In genomic region chr2:27663160-27663462, GRCh38 we compare ENCODE assay signal across 8 cellular contexts. TPM values are rescaled to one million over a fixed set of nuclear protein-coding genes. Genes with fewer than 3 reads are reported as not detected.
DNase-seq lines count a peak whose midpoint lies in the region; ATAC-seq and TF ChIP-seq lines count a peak whose summit lies in the region.

No MANE protein-coding gene starts in this region.

- BruUV-seq in Caco-2 (replicated peaks; lab: Mats Ljungman, UMichigan) = no TSS peak

- DNase-seq in Caco-2 (no peak), left ventricle myocardium superior (peak; percentile 81), MV-4-11 (lab: John Stamatoyannopoulos, UW) (no peak), inferior parietal cortex (ENCODE audit: extremely low spot score) (no peak)
- no peak for DNase-seq in activated CD4-positive, alpha-beta memory T cell treated with anti-CD3 and anti-CD28 coated beads for 36 hours
- no peak for DNase-seq in stimulated activated naive CD4-positive, alpha-beta T cell treated with Interleukin-2 at 50 U/mL for 16 hours (lab: John Stamatoyannopoulos, UW)

- H3K27ac ChIP-seq in skin epidermis = peak overlapping the region; percentile 23 to 96 (median 89)

- no peaks in the 10 kb centered on the region for H3K27me3 ChIP-seq in Caco-2 (replicated peaks; ENCODE audit: control insufficient read depth, insufficient read depth, low read length)

- POLR2A ChIA-PET in Caco-2 (lab: Charles Lee) = interaction anchor here (0.7 to 1.8 kb wide), 5 partner anchors 14 to 414 kb away, joined by 3 to 11 read pairs (median 3); no protein-coding TSS in a partner anchor
- POLR2A ChIA-PET in activated CD4-positive, alpha-beta memory T cell treated with anti-CD3 and anti-CD28 coated beads for 36 hours (lab: Charles Lee) = interaction anchor here (0.8 to 3.5 kb wide), 7 partner anchors 8 to 294 kb away, joined by 3 to 21 read pairs (median 4); partner anchors contain the start of genes CCDC121, GPN1 and PPM1G

- H3K36me3 ChIP-seq in Caco-2 (ENCODE audit: control insufficient read depth, insufficient read depth, low read length) = peaks cover 4% of the 10 kb centered on the region; the same call in 1 of the 2 replicates

- H3K4me3 ChIP-seq in Caco-2 (ENCODE audit: low read depth, low read length) (peak overlapping the region; percentile 60), skin epidermis (peak overlapping the region; percentile 61 to 93 (median 69))

- H3K4me3 Mint-ChIP-seq in Caco-2 (ENCODE audit: unreplicated experiment) = peak overlapping the region; percentile 99
- H3K4me3 Mint-ChIP-seq in activated CD4-positive, alpha-beta memory T cell treated with anti-CD3 and anti-CD28 coated beads for 36 hours = peak overlapping the region; percentile 99

- peak; percentile 52 for ATAC-seq in HG02840 (IDR thresholded peaks at IDR 0.05; ENCODE audit: low FRiP score, unreplicated experiment)
- peak; percentile 91 for ATAC-seq in left ventricle myocardium superior

- H3K27ac Mint-ChIP-seq in Caco-2 (ENCODE audit: unreplicated experiment) = peak overlapping the region; percentile 100
- peak overlapping the region; percentile 100 for H3K27ac Mint-ChIP-seq in activated CD4-positive, alpha-beta memory T cell treated with anti-CD3 and anti-CD28 coated beads for 36 hours

- no peak for TF ChIP-seq CTCF in Caco-2 (IDR thresholded peaks at IDR 0.05; ENCODE audit: insufficient read depth in 1 of 2, low read depth in 1 of 2, low read length in 1 of 2, severe bottlenecking in 1 of 2, unreplicated experiment in 1 of 2)

- peaks cover 14% of the 10 kb centered on the region for H3K4me1 Mint-ChIP-seq in Caco-2 (ENCODE audit: low read depth, unreplicated experiment)
- H3K4me1 Mint-ChIP-seq in activated CD4-positive, alpha-beta memory T cell treated with anti-CD3 and anti-CD28 coated beads for 36 hours (ENCODE audit: low read depth) = peaks cover 50% of the 10 kb centered on the region

- peaks cover 6% of the 10 kb centered on the region; the same call in 1 of the 2 replicates for H3K4me1 ChIP-seq in Caco-2

- no peaks in the 10 kb centered on the region for H3K9me3 Mint-ChIP-seq in Caco-2 (ENCODE audit: unreplicated experiment)
- H3K9me3 Mint-ChIP-seq in activated CD4-positive, alpha-beta memory T cell treated with anti-CD3 and anti-CD28 coated beads for 36 hours = no peaks in the 10 kb centered on the region

- H3K27me3 Mint-ChIP-seq in Caco-2 (ENCODE audit: insufficient read depth, unreplicated experiment) = no peaks in the 10 kb centered on the region
- H3K27me3 Mint-ChIP-seq in activated CD4-positive, alpha-beta memory T cell treated with anti-CD3 and anti-CD28 coated beads for 36 hours = no peaks in the 10 kb centered on the region

- no peaks in the 10 kb centered on the region for H3K9me3 ChIP-seq in Caco-2

- intact Hi-C loops in Caco-2 (cut with micrococcal nuclease; ENCODE audit: unreplicated experiment) = loop anchor here (2.0 kb wide), 1 partner anchor 34 kb away; the partner anchor contains the start of genes CCDC121 and GPN1
- intact Hi-C loops in activated CD4-positive, alpha-beta memory T cell treated with anti-CD3 and anti-CD28 coated beads for 36 hours (cut with micrococcal nuclease) = loop anchor here (1.0 to 10.0 kb wide), 3 partner anchors 19 to 78 kb away; partner anchors contain the start of genes CCDC121, GPN1 and ZNF512
- intact Hi-C loops in left ventricle myocardium superior (cut with micrococcal nuclease) = no loop called here

- H3K36me3 Mint-ChIP-seq in Caco-2 (ENCODE audit: insufficient read depth, unreplicated experiment) = peaks cover 65% of the 10 kb centered on the region
- peaks cover 36% of the 10 kb centered on the region for H3K36me3 Mint-ChIP-seq in activated CD4-positive, alpha-beta memory T cell treated with anti-CD3 and anti-CD28 coated beads for 36 hours

- CTCF ChIA-PET in Caco-2 (lab: Charles Lee) = interaction anchor here (0.5 to 2.4 kb wide), 3 partner anchors 20 to 254 kb away, joined by 3 to 22 read pairs (median 3); partner anchors contain the start of gene PPM1G
- CTCF ChIA-PET in activated CD4-positive, alpha-beta memory T cell treated with anti-CD3 and anti-CD28 coated beads for 36 hours (lab: Charles Lee) = interaction anchor here (0.9 to 4.6 kb wide), 2 partner anchors 8 to 19 kb away, joined by 3 to 45 read pairs; no protein-coding TSS in a partner anchor

RNA-seq across cellular contexts. Expression of gene SUPT7L, which starts 0.3 kb away (rescaled TPM):
- total RNA-seq in Caco-2 (2022) (42.4 and 43.5 TPM in 2 replicates), left ventricle myocardium superior (28.1 TPM)
- total RNA-seq in activated CD4-positive, alpha-beta memory T cell treated with anti-CD3 and anti-CD28 coated beads for 36 hours = 10 to 100 TPM; 30.1 to 30.3 TPM

RNA-seq across cellular contexts. Expression of gene SLC4A1AP, which starts 0.6 kb away (rescaled TPM):
- total RNA-seq in Caco-2 (2022) = 33.8 and 34.3 TPM in 2 replicates
- 10 to 100 TPM; 26.5 TPM for total RNA-seq in activated CD4-positive, alpha-beta memory T cell treated with anti-CD3 and anti-CD28 coated beads for 36 hours
- 19.2 TPM for total RNA-seq in left ventricle myocardium superior

RNA-seq across cellular contexts. Expression of gene GPN1, which starts 34.3 kb away (rescaled TPM):
- 45.9 and 60.9 TPM in 2 replicates for total RNA-seq in Caco-2 (2022)
- 10 to 100 TPM; 54.4 to 56.8 TPM for total RNA-seq in activated CD4-positive, alpha-beta memory T cell treated with anti-CD3 and anti-CD28 coated beads for 36 hours
- total RNA-seq in left ventricle myocardium superior = 20.1 TPM

RNA-seq across cellular contexts. Expression of gene CCDC121, which starts 34.3 kb away (rescaled TPM):
- total RNA-seq in Caco-2 (2022) (3.9 and 4.7 TPM in 2 replicates), left ventricle myocardium superior (6.5 TPM)
- total RNA-seq in activated CD4-positive, alpha-beta memory T cell treated with anti-CD3 and anti-CD28 coated beads for 36 hours = under 1 TPM; 0.34 to 0.36 TPM
